1 cellular context compared by ENCODE assay signal in genomic region chr12:53492188-53492587, GRCh38.
TF ChIP-seq lines count a peak whose summit lies in the region.

No MANE protein-coding gene starts in this region.

TF ChIP-seq in HEK293T, 16 proteins besides CTCF, POLR2A, EP300 and RAD21 (continued from another document):
- TF ChIP-seq SP1 (IDR thresholded peaks at IDR 0.05), result no peak
TF ChIP-seq in HEK293T: peak in this region for 0.
